1 cellular context compared by ENCODE assay signal in genomic region chr5:177367323-177367848, GRCh38.
TF ChIP-seq lines count a peak whose summit lies in the region.

No MANE protein-coding gene starts in this region.

TF ChIP-seq in K562, 482 proteins besides CTCF, POLR2A, EP300 and RAD21 (continues in another document):
- 0 out of 2 replicates have a peak, but pooled peaks have one; percentile 17 for TF ChIP-seq ZNF232 (CRISPR knock-in tag; IDR thresholded peaks at IDR 0.05)
- TF ChIP-seq FOSL1 (tag; conservative IDR thresholded peaks at IDR 0.05): no peak
- TF ChIP-seq L3MBTL2 (IDR thresholded peaks at IDR 0.05): peak; percentile 100
- TF ChIP-seq BRF1 (IDR thresholded peaks at IDR 0.05; ENCODE audit: borderline replicate concordance, extremely low read depth, insufficient read length): no peak
- no peak for TF ChIP-seq TRIM25 (IDR thresholded peaks at IDR 0.05; ENCODE audit: borderline replicate concordance)
- peak; percentile 86; the same call in 1 of the 2 replicates for TF ChIP-seq ZNF695 (CRISPR knock-in tag; IDR thresholded peaks at IDR 0.05)
- TF ChIP-seq CHD1 (IDR thresholded peaks at IDR 0.05; ENCODE audit: low read length): peak; percentile 21
- no peak for TF ChIP-seq MECOM (CRISPR knock-in tag; IDR thresholded peaks at IDR 0.05)
- no peak for TF ChIP-seq CREB1 (IDR thresholded peaks at IDR 0.05)
- peak; percentile 25; the same call in 1 of the 2 replicates for TF ChIP-seq CREB1 (CRISPR knock-in tag; IDR thresholded peaks at IDR 0.05)
- no peak for TF ChIP-seq ZNF444 (CRISPR knock-in tag; IDR thresholded peaks at IDR 0.05)
- peak; percentile 79 for TF ChIP-seq HDAC8 (tag; IDR thresholded peaks at IDR 0.05)
- peak; percentile 40 for TF ChIP-seq KDM5B (IDR thresholded peaks at IDR 0.05; ENCODE audit: insufficient replicate concordance, low read depth, low read length)
- TF ChIP-seq TOE1 (IDR thresholded peaks at IDR 0.05; ENCODE audit: borderline replicate concordance): no peak
- TF ChIP-seq TOE1 (CRISPR knock-in tag; IDR thresholded peaks at IDR 0.05; ENCODE audit: borderline replicate concordance, low read depth): peak; percentile 93; the same call in 1 of the 2 replicates
- peak; percentile 67; the same call in 1 of the 2 replicates for TF ChIP-seq ZNF449 (CRISPR knock-in tag; IDR thresholded peaks at IDR 0.05)
- no peak for TF ChIP-seq FOXM1 (IDR thresholded peaks at IDR 0.05; ENCODE audit: low read depth)
- TF ChIP-seq FOXM1 (CRISPR knock-in tag; IDR thresholded peaks at IDR 0.05; ENCODE audit: low read depth): peak; percentile 80
- TF ChIP-seq ZNF609 (CRISPR knock-in tag; IDR thresholded peaks at IDR 0.05; ENCODE audit: borderline replicate concordance): 0 out of 2 replicates have a peak, but pooled peaks have one; percentile 52
- TF ChIP-seq CBX1 (IDR thresholded peaks at IDR 0.05; ENCODE audit: low read depth): peak; percentile 69; the same call in 1 of the 2 replicates
- TF ChIP-seq USF2 (CRISPR knock-in tag; IDR thresholded peaks at IDR 0.05): no peak
- no peak for TF ChIP-seq U2AF2 (optimal IDR thresholded peaks at IDR 0.05; ENCODE audit: low read depth, low read length)
- no peak for TF ChIP-seq ZNF217 (CRISPR knock-in tag; IDR thresholded peaks at IDR 0.05)
- TF ChIP-seq FOXP1 (CRISPR knock-in tag; IDR thresholded peaks at IDR 0.05): peak; percentile 78; the same call in 1 of the 2 replicates
- peak; percentile 59; the same call in 1 of the 2 replicates for TF ChIP-seq JUN (IDR thresholded peaks at IDR 0.05; ENCODE audit: borderline replicate concordance, low read depth, low read length)
- TF ChIP-seq JUN (CRISPR knock-in tag; IDR thresholded peaks at IDR 0.05; ENCODE audit: borderline replicate concordance): peak; percentile 89; the same call in 1 of the 2 replicates
- TF ChIP-seq RFX5 (IDR thresholded peaks at IDR 0.05; ENCODE audit: low read depth, low read length): no peak
- TF ChIP-seq ZBTB1 (CRISPR knock-in tag; IDR thresholded peaks at IDR 0.05; ENCODE audit: borderline replicate concordance, low read depth): peak; percentile 62; the same call in 1 of the 2 replicates
- peak; percentile 59 for TF ChIP-seq HMGN3 (IDR thresholded peaks at IDR 0.05; ENCODE audit: borderline replicate concordance, extremely low read depth, insufficient read length, low read depth, low read length)
- no peak for TF ChIP-seq CBX8 (IDR thresholded peaks at IDR 0.05; ENCODE audit: borderline replicate concordance, extremely low read depth, low read depth, low read length, poor library complexity, severe bottlenecking)
- no peak for TF ChIP-seq ZNF280B (CRISPR knock-in tag; IDR thresholded peaks at IDR 0.05)
- peak; percentile 11; the same call in 1 of the 2 replicates for TF ChIP-seq GATAD2B (IDR thresholded peaks at IDR 0.05; ENCODE audit: borderline replicate concordance)
- peak; percentile 94 for TF ChIP-seq ERF (CRISPR knock-in tag; IDR thresholded peaks at IDR 0.05)
- peak; percentile 92 for TF ChIP-seq MYC (IDR thresholded peaks at IDR 0.05; ENCODE audit: low read depth, low read length)
- peak; percentile 82; the same call in 1 of the 2 replicates for TF ChIP-seq MYC (CRISPR knock-in tag; IDR thresholded peaks at IDR 0.05; ENCODE audit: borderline replicate concordance, low read depth)
- TF ChIP-seq FOXA3 (CRISPR knock-in tag; conservative IDR thresholded peaks at IDR 0.05 in 1 of 2, IDR thresholded peaks at IDR 0.05 in 1 of 2): peak in 1 of 2 experiments; percentile 63; a peak in 2 of 4 replicates
- no peak for TF ChIP-seq NR4A1 (CRISPR knock-in tag; IDR thresholded peaks at IDR 0.05)
- peak; percentile 72; the same call in 1 of the 2 replicates for TF ChIP-seq NR4A1 (tag; IDR thresholded peaks at IDR 0.05)
- peak; percentile 84 for TF ChIP-seq E2F3 (CRISPR knock-in tag; IDR thresholded peaks at IDR 0.05)
- TF ChIP-seq CBX5 (IDR thresholded peaks at IDR 0.05; ENCODE audit: borderline replicate concordance, low read depth): no peak
- TF ChIP-seq DNMT1 (IDR thresholded peaks at IDR 0.05): no peak
- TF ChIP-seq MAZ (CRISPR knock-in tag; conservative IDR thresholded peaks at IDR 0.05 in 1 of 2, IDR thresholded peaks at IDR 0.05 in 1 of 2): peak; percentile 9 to 66
- TF ChIP-seq HNRNPL (IDR thresholded peaks at IDR 0.05; ENCODE audit: low read depth, low read length): peak; percentile 80
- peak in 1 of 2 experiments; percentile 53; a peak in 1 of 4 replicates for TF ChIP-seq HDAC1 (IDR thresholded peaks at IDR 0.05)
- TF ChIP-seq SRF (CRISPR knock-in tag; IDR thresholded peaks at IDR 0.05): 0 out of 4 replicates have a peak, but pooled peaks of 1 of the 2 experiments have one; percentile 14
- peak; percentile 36 for TF ChIP-seq RBM22 (IDR thresholded peaks at IDR 0.05; ENCODE audit: low read depth, low read length, poor library complexity, severe bottlenecking)
- TF ChIP-seq RCOR1 (IDR thresholded peaks at IDR 0.05; ENCODE audit: borderline replicate concordance in 1 of 2, low read depth in 2 of 2, low read length in 2 of 2): 0 out of 4 replicates have a peak, but pooled peaks of 1 of the 2 experiments have one; percentile 22
- TF ChIP-seq RBM17 (IDR thresholded peaks at IDR 0.05; ENCODE audit: borderline replicate concordance, low read depth, low read length): no peak
- no peak for TF ChIP-seq ZNF23 (CRISPR knock-in tag; IDR thresholded peaks at IDR 0.05)
- TF ChIP-seq RBFOX2 (IDR thresholded peaks at IDR 0.05; ENCODE audit: low read depth, low read length): peak; percentile 72
- no peak for TF ChIP-seq SMAD2 (IDR thresholded peaks at IDR 0.05; ENCODE audit: low read depth, low read length)
- 0 out of 2 replicates have a peak, but pooled peaks have one; percentile 4 for TF ChIP-seq HDAC2 (IDR thresholded peaks at IDR 0.05)
- TF ChIP-seq SMC3 (conservative IDR thresholded peaks at IDR 0.05; ENCODE audit: insufficient read depth, low read depth, low read length): no peak
- TF ChIP-seq ATF3 (IDR thresholded peaks at IDR 0.05): no peak
- TF ChIP-seq ATF3 (CRISPR knock-in tag; conservative IDR thresholded peaks at IDR 0.05): peak; percentile 62; the same call in 1 of the 2 replicates
- no peak for TF ChIP-seq SIN3B (IDR thresholded peaks at IDR 0.05; ENCODE audit: low read depth)
- no peak for TF ChIP-seq ZNF280A (IDR thresholded peaks at IDR 0.05; ENCODE audit: low read depth, partially characterized antibody)
- TF ChIP-seq NR1H2 (CRISPR knock-in tag; IDR thresholded peaks at IDR 0.05): 0 out of 2 replicates have a peak, but pooled peaks have one; percentile 65
- no peak for TF ChIP-seq YBX1 (IDR thresholded peaks at IDR 0.05)
- peak in 1 of 2 experiments; percentile 96; a peak in 2 of 3 replicates for TF ChIP-seq CBX3 (IDR thresholded peaks at IDR 0.05; ENCODE audit: borderline replicate concordance in 1 of 2, low read length in 2 of 2)
- no peak for TF ChIP-seq RUNX1 (IDR thresholded peaks at IDR 0.05; ENCODE audit: low read depth)
